Comparison of ENCODE assay signal across 11 cellular contexts in the genomic region with DNA sequence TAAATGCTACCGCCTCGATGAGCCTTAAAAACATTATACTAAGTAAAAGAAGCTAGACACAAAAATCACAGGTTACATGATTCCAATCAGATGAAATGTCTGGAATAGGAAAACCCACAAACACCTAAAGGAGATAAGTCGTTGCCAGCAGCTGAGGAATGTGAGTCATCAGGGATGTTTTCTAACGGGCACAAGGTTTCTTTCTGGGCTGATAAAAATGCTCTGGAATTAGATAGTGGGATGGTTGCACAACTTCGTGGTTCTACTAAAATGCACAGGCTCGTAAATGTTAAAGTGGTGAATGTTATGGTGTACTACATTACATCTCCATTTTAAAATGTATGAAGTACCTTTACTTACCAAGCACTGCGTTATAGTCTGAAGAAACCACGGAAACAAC. TPM values are rescaled to one million over a fixed set of nuclear protein-coding genes. Genes with fewer than 3 reads are reported as not detected.
DNase-seq lines count a peak whose midpoint lies in the region; ATAC-seq and TF ChIP-seq lines count a peak whose summit lies in the region.
"Had no signal": no experiment of that assay in that cellular context is flagged by ENCODE, and none has a peak within 500 bp of the region (broad histone marks: within the 10 kb centered on the region; RNA-seq: fewer than 3 reads in every experiment).

No MANE protein-coding gene starts in this region.

- no peaks in the 10 kb centered on the region for H3K9me3 Mint-ChIP-seq in stimulated activated naive B cell treated with anti-CD40 and anti-IgM and Interleukin-4, amounts not matched to agents 10 μg/mL and 1 μg/mL and 100 μg/mL, for 72 hours

- H3K27ac ChIP-seq in left lung, result no peak overlapping the region
- H3K27ac ChIP-seq: esophagus muscularis mucosa had no signal

- H3K4me1 ChIP-seq in left lung, result peaks cover 0 to 27% of the 10 kb centered on the region in 2 donors

- no peaks in the 10 kb centered on the region for H3K27me3 Mint-ChIP-seq in stimulated activated naive B cell treated with anti-CD40 and anti-IgM and Interleukin-4, amounts not matched to agents 10 μg/mL and 1 μg/mL and 100 μg/mL, for 72 hours
- H3K27me3 Mint-ChIP-seq: T-helper 17 cell had no signal

- in situ Hi-C loops in ACHN (cut with HindIII; ENCODE audit: low pct_ligation_motif_present, low pct_unique_long_range_greater_than_20kb, low sequenced_read_pairs) (no loop called here), astrocyte of the spinal cord (cut with HindIII; ENCODE audit: low sequenced_read_pairs) (no loop called here)

- DNase-seq in ACHN (peak; percentile 77), LoVo (ENCODE audit: low spot score) (peak; percentile 81), astrocyte of the spinal cord (ENCODE audit: low read depth, low spot score) (peak; percentile 60), left lung (no peak), amygdala (lab: John Stamatoyannopoulos, UW) (no peak), epidermal melanocyte (ENCODE audit: insufficient read length, low spot score) (no peak)
- no peak for DNase-seq in stimulated activated naive B cell treated with anti-CD40 and anti-IgM and Interleukin-4, amounts not matched to agents 10 μg/mL and 1 μg/mL and 100 μg/mL, for 72 hours
- DNase-seq: NCI-H1105 treated with DMSO at 0.1 percent for 48 hours, T-helper 17 cell had no signal

- intact Hi-C loops in left lung (cut with DNase I), result no loop called here

- no peaks in the 10 kb centered on the region for H3K36me3 ChIP-seq in left lung
- H3K36me3 ChIP-seq: esophagus muscularis mucosa had no signal

- H3K4me3 ChIP-seq in astrocyte of the spinal cord (ENCODE audit: low read depth, low read length) (no peak overlapping the region), left lung (no peak overlapping the region)
- H3K4me3 ChIP-seq: esophagus muscularis mucosa had no signal

- H3K36me3 Mint-ChIP-seq in stimulated activated naive B cell treated with anti-CD40 and anti-IgM and Interleukin-4, amounts not matched to agents 10 μg/mL and 1 μg/mL and 100 μg/mL, for 72 hours, result no peaks in the 10 kb centered on the region

- no peak overlapping the region for H3K27ac Mint-ChIP-seq in stimulated activated naive B cell treated with anti-CD40 and anti-IgM and Interleukin-4, amounts not matched to agents 10 μg/mL and 1 μg/mL and 100 μg/mL, for 72 hours
- H3K27ac Mint-ChIP-seq: T-helper 17 cell had no signal

- no peaks in the 10 kb centered on the region for H3K27me3 ChIP-seq in left lung
- H3K27me3 ChIP-seq: esophagus muscularis mucosa had no signal

- ATAC-seq in left lung (peak; percentile 22), HG02610 (IDR thresholded peaks at IDR 0.05; ENCODE audit: unreplicated experiment) (no peak)
- ATAC-seq in stimulated activated naive B cell treated with anti-CD40 and anti-IgM and Interleukin-4, amounts not matched to agents 10 μg/mL and 1 μg/mL and 100 μg/mL, for 72 hours (replicated peaks), result no peak
- ATAC-seq: T-helper 17 cell had no signal

- H3K4me3 Mint-ChIP-seq in stimulated activated naive B cell treated with anti-CD40 and anti-IgM and Interleukin-4, amounts not matched to agents 10 μg/mL and 1 μg/mL and 100 μg/mL, for 72 hours, result no peak overlapping the region
- H3K4me3 Mint-ChIP-seq: T-helper 17 cell had no signal

- H3K4me1 Mint-ChIP-seq in stimulated activated naive B cell treated with anti-CD40 and anti-IgM and Interleukin-4, amounts not matched to agents 10 μg/mL and 1 μg/mL and 100 μg/mL, for 72 hours, result peaks cover 0 to 2% of the 10 kb centered on the region in 2 donors

- TF ChIP-seq CTCF in astrocyte of the spinal cord (IDR thresholded peaks at IDR 0.05; ENCODE audit: low read depth, low read length), result no peak
- no peak for TF ChIP-seq CTCF in left lung (IDR thresholded peaks at IDR 0.05)

- H3K9me3 ChIP-seq in left lung, result no peaks in the 10 kb centered on the region
- H3K9me3 ChIP-seq: esophagus muscularis mucosa had no signal

RNA-seq across cellular contexts. Expression of gene ABLIM1, which starts 9.7 kb away (rescaled TPM):
- 100 to 1,000 TPM in 1 of 2 donors, 10 to 100 TPM in 1; 80.5 to 195 TPM for total RNA-seq in left lung

Comparison
In these comparisons a context has a peak if more than half of its experiments do, and no peak if none do; other contexts are left out.
1. DNase-seq: peak in ACHN (single experiment), LoVo (single experiment) and astrocyte of the spinal cord (single experiment); none in left lung (0 of 2), amygdala (0 of 56), stimulated activated naive B cell treated with anti-CD40 and anti-IgM and Interleukin-4, amounts not matched to agents 10 μg/mL and 1 μg/mL and 100 μg/mL, for 72 hours (single experiment) and epidermal melanocyte (single experiment).